Comparison of ENCODE assay signal across 1 cellular context in genomic region chr7:2757904-2758672, GRCh38.
TF ChIP-seq lines count a peak whose summit lies in the region.

No MANE protein-coding gene starts in this region.

TF ChIP-seq in K562, 482 proteins besides CTCF, POLR2A, EP300 and RAD21 (continued from another document and continues in another):
- no peak for TF ChIP-seq PATZ1 (CRISPR knock-in tag; IDR thresholded peaks at IDR 0.05; ENCODE audit: borderline replicate concordance)
- no peak for TF ChIP-seq RBM17 (IDR thresholded peaks at IDR 0.05; ENCODE audit: borderline replicate concordance, low read depth, low read length)
- no peak for TF ChIP-seq ZNF778 (CRISPR knock-in tag; IDR thresholded peaks at IDR 0.05)
- no peak for TF ChIP-seq ZNF124 (CRISPR knock-in tag; IDR thresholded peaks at IDR 0.05)
- TF ChIP-seq ZBTB8A (IDR thresholded peaks at IDR 0.05; ENCODE audit: partially characterized antibody): no peak
- TF ChIP-seq ZBTB11 (CRISPR knock-in tag; IDR thresholded peaks at IDR 0.05): peak in 1 of 3 experiments; percentile 70; a peak in 1 of 6 replicates
- TF ChIP-seq HMGXB4 (CRISPR knock-in tag; IDR thresholded peaks at IDR 0.05): no peak
- TF ChIP-seq KAT7 (CRISPR knock-in tag; IDR thresholded peaks at IDR 0.05; ENCODE audit: borderline replicate concordance): no peak
- no peak for TF ChIP-seq HNRNPLL (IDR thresholded peaks at IDR 0.05; ENCODE audit: low read depth, low read length, poor library complexity, severe bottlenecking)
- no peak for TF ChIP-seq KLF13 (tag; IDR thresholded peaks at IDR 0.05; ENCODE audit: borderline replicate concordance, low read depth)
- no peak for TF ChIP-seq POLR2H (tag; IDR thresholded peaks at IDR 0.05; ENCODE audit: low read depth)
- no peak for TF ChIP-seq STAT6 (CRISPR knock-in tag; IDR thresholded peaks at IDR 0.05)
- no peak for TF ChIP-seq PRPF4 (IDR thresholded peaks at IDR 0.05; ENCODE audit: insufficient read depth, low read depth, low read length, poor library complexity, severe bottlenecking)
- TF ChIP-seq ZMIZ1 (IDR thresholded peaks at IDR 0.05; ENCODE audit: low read depth in 2 of 2, low read length in 2 of 2): no peak
- TF ChIP-seq KHSRP (IDR thresholded peaks at IDR 0.05): no peak
- TF ChIP-seq HCFC1 (IDR thresholded peaks at IDR 0.05; ENCODE audit: low read depth, low read length): no peak
- no peak for TF ChIP-seq ZNF717 (CRISPR knock-in tag; IDR thresholded peaks at IDR 0.05)
- peak in 1 of 2 experiments; percentile 64; a peak in 1 of 4 replicates for TF ChIP-seq RCOR1 (IDR thresholded peaks at IDR 0.05; ENCODE audit: borderline replicate concordance in 1 of 2, low read depth in 2 of 2, low read length in 2 of 2)
- no peak for TF ChIP-seq ZBTB40 (IDR thresholded peaks at IDR 0.05)
- no peak for TF ChIP-seq ZBTB40 (CRISPR knock-in tag; IDR thresholded peaks at IDR 0.05)
- no peak for TF ChIP-seq SMARCA5 (IDR thresholded peaks at IDR 0.05)
- no peak for TF ChIP-seq ZNF133 (CRISPR knock-in tag; IDR thresholded peaks at IDR 0.05)
- 0 out of 2 replicates have a peak, but pooled peaks have one; percentile 21 for TF ChIP-seq RUNX1 (IDR thresholded peaks at IDR 0.05; ENCODE audit: low read depth)
- TF ChIP-seq HES1 (IDR thresholded peaks at IDR 0.05; ENCODE audit: low read depth): peak; percentile 51; the same call in 1 of the 2 replicates
- peak; percentile 86 for TF ChIP-seq HDAC2 (IDR thresholded peaks at IDR 0.05)
- no peak for TF ChIP-seq SUPT5H (IDR thresholded peaks at IDR 0.05)
- no peak for TF ChIP-seq NR2F6 (CRISPR knock-in tag; IDR thresholded peaks at IDR 0.05)
- TF ChIP-seq ZC3H11A (IDR thresholded peaks at IDR 0.05; ENCODE audit: low read depth, low read length): no peak
- no peak for TF ChIP-seq GABPB2 (CRISPR knock-in tag; conservative IDR thresholded peaks at IDR 0.05)
- TF ChIP-seq THAP7 (CRISPR knock-in tag; IDR thresholded peaks at IDR 0.05): no peak
- no peak for TF ChIP-seq STAT5B (CRISPR knock-in tag; IDR thresholded peaks at IDR 0.05)
- peak; percentile 89 for TF ChIP-seq CEBPB (tag; IDR thresholded peaks at IDR 0.05)
- 0 out of 2 replicates have a peak, but pooled peaks have one; percentile 16 for TF ChIP-seq GATAD2B (IDR thresholded peaks at IDR 0.05; ENCODE audit: borderline replicate concordance)
- no peak for TF ChIP-seq ZNF707 (CRISPR knock-in tag; conservative IDR thresholded peaks at IDR 0.05)
- TF ChIP-seq ZEB2 (IDR thresholded peaks at IDR 0.05): peak; percentile 49; the same call in 1 of the 2 replicates
